21 cellular contexts compared by ENCODE assay signal in the genomic region with DNA sequence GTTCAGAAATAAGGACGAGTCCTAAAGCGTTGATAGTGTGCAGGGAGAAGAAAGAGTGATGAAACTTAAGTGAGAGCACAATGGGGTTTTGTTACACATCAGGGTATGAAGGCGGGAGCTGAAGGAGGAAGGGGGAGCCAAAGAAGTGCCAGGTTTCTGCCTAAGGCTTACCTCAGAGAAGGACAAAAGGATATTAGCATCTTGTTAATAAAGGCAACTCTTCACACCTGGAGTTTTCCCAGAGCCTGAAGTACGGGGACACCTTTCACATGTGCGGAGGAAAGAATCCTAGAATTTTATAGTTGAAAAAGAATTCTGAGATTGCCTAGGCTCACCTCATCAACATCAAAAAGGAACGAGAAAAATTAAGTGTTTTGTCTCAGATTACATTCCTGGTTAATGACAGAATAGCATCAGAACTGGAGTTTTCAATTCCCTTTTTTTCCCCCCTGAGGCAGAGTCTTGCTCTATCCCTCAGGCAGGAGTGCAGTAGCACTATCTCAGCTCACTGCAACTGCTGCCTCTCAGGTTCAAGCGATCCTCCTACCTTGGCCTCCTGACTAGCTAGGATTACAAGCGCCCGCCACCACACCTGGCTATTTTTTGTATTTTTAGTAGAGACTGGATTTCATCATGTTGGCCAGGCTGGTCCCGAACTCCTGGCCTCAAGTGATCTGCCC. TPM values are rescaled to one million over a fixed set of nuclear protein-coding genes. Genes with fewer than 3 reads are reported as not detected.
DNase-seq lines count a peak whose midpoint lies in the region; ATAC-seq, FAIRE-seq and TF ChIP-seq lines count a peak whose summit lies in the region.
"Had no signal": no experiment of that assay in that cellular context is flagged by ENCODE, and none has a peak within 500 bp of the region (broad histone marks: within the 10 kb centered on the region; RNA-seq: fewer than 3 reads in every experiment).

No MANE protein-coding gene starts in this region.

- H2AFZ ChIP-seq in H9 (ENCODE audit: low read length) = no peak overlapping the region
- H2AFZ ChIP-seq in keratinocyte (ENCODE audit: control insufficient read depth, low read length) = peak overlapping the region; percentile 2

- H3K14ac ChIP-seq in H9 (ENCODE audit: insufficient read depth, low read length) = no peak overlapping the region

- WGBS in H9 (ENCODE audit: extremely low coverage, insufficient read length, low lambda C conversion rate) = no CpG with 5 or more reads among the region's 10 CpGs

- H3K4me1 ChIP-seq in H9 (ENCODE audit: insufficient read depth, low read length) (peaks cover 9% of the 10 kb centered on the region), keratinocyte (ENCODE audit: control insufficient read depth, extremely low read depth, insufficient read depth, low read length) (peaks cover 29% of the 10 kb centered on the region), right atrium auricular region (peaks cover 0 to 23% of the 10 kb centered on the region in 2 donors)

- H4K20me1 ChIP-seq in H9 (ENCODE audit: control insufficient read depth, insufficient read depth, insufficient read length) (no peaks in the 10 kb centered on the region), keratinocyte (ENCODE audit: control insufficient read depth, extremely low read depth, insufficient read depth, low read length) (peaks cover 3% of the 10 kb centered on the region)

- H3K23ac ChIP-seq in H9 (ENCODE audit: insufficient read length, low read depth, low read length) = no peak overlapping the region

- H4K5ac ChIP-seq in H9 (ENCODE audit: insufficient read length, low read depth, low read length) = no peak overlapping the region

- H2BK12ac ChIP-seq in H9 (ENCODE audit: insufficient read length, low read depth, low read length) = no peak overlapping the region

- H3K36me3 Mint-ChIP-seq in H9 (ENCODE audit: insufficient read depth in 1 of 3, low read depth in 3 of 3) = peaks cover 0 to under 1% (median under 1%) of the 10 kb centered on the region in 3 experiments; a peak in 3 of 7 replicates
- peaks cover under 1% of the 10 kb centered on the region; the same call in 1 of the 2 replicates for H3K36me3 Mint-ChIP-seq in WTC11
- H3K36me3 Mint-ChIP-seq: CD14-positive monocyte; stimulated activated memory B cell treated with anti-CD40 and anti-IgM and Interleukin-4, amounts not matched to agents 10 μg/mL and 1 μg/mL and 100 μg/mL, for 72 hours had no signal

- no peaks in the 10 kb centered on the region for H3K23me2 ChIP-seq in H9 (ENCODE audit: insufficient read length, low read depth, low read length, poor library complexity, severe bottlenecking)

- H3K36me3 ChIP-seq in keratinocyte (ENCODE audit: control insufficient read depth in 2 of 2, extremely low read depth in 1 of 2, insufficient read depth in 2 of 2, low read length in 2 of 2) (no peaks in the 10 kb centered on the region), right atrium auricular region (no peaks in the 10 kb centered on the region), WERI-Rb-1 (no peaks in the 10 kb centered on the region; the same call in 1 of the 2 replicates)
- H3K36me3 ChIP-seq: esophagus muscularis mucosa, transverse colon had no signal

- no peak overlapping the region for H3K4ac ChIP-seq in H9 (ENCODE audit: low read depth, low read length)

- POLR2A ChIA-PET in WTC11 (lab: Charles Lee) = no interaction called here

- peak overlapping the region in 2 of 3 experiments; percentile 94 to 96; a peak in 3 of 7 replicates for H3K27ac Mint-ChIP-seq in H9
- no peak overlapping the region for H3K27ac Mint-ChIP-seq in WTC11
- H3K27ac Mint-ChIP-seq: activated naive CD8-positive, alpha-beta T cell treated with anti-CD3 and anti-CD28 coated beads, Interleukin-2, amount 50 U/mL, for 24 hours; CD14-positive monocyte; stimulated activated memory B cell treated with anti-CD40 and anti-IgM and Interleukin-4, amounts not matched to agents 10 μg/mL and 1 μg/mL and 100 μg/mL, for 72 hours; T-helper 2 cell treated with Interferon-gamma antibody and Interleukin-4, amounts not matched to agents 5 μg/mL and 100 μg/mL, for 36 hours had no signal

- H3T11ph ChIP-seq in H9 (ENCODE audit: low read length) = no peak overlapping the region

- H3K27me3 ChIP-seq in H9 (ENCODE audit: insufficient read depth, low read length) = no peaks in the 10 kb centered on the region
- no peaks in the 10 kb centered on the region for H3K27me3 ChIP-seq in keratinocyte (ENCODE audit: control insufficient read depth, extremely low read depth, insufficient read depth, low read length)
- H3K27me3 ChIP-seq in right atrium auricular region = no peaks in the 10 kb centered on the region
- H3K27me3 ChIP-seq in WERI-Rb-1 (ENCODE audit: insufficient read depth, low read depth, severe bottlenecking) = no peaks in the 10 kb centered on the region
- H3K27me3 ChIP-seq: dorsolateral prefrontal cortex, esophagus muscularis mucosa, transverse colon had no signal

- no peaks in the 10 kb centered on the region for H3K79me1 ChIP-seq in H9 (ENCODE audit: insufficient read depth, low read depth, low read length, poor library complexity, severe bottlenecking)

- no peak overlapping the region for H2AK5ac ChIP-seq in H9 (ENCODE audit: insufficient read length, low read length)

- FAIRE-seq in keratinocyte (lab: Jason Lieb, UNC) = no peak
- FAIRE-seq: islet of Langerhans had no signal

- H2BK15ac ChIP-seq in H9 (ENCODE audit: low read depth, low read length) = no peak overlapping the region

- H3K4me1 Mint-ChIP-seq in H9 = peaks cover 9 to 12% of the 10 kb centered on the region in 2 experiments
- H3K4me1 Mint-ChIP-seq in WTC11 = peaks cover 11% of the 10 kb centered on the region
- H3K4me1 Mint-ChIP-seq: stimulated activated memory B cell treated with anti-CD40 and anti-IgM and Interleukin-4, amounts not matched to agents 10 μg/mL and 1 μg/mL and 100 μg/mL, for 72 hours had no signal

- TF ChIP-seq CTCF in H9 (conservative IDR thresholded peaks at IDR 0.05) (no peak), WTC11 (IDR thresholded peaks at IDR 0.05) (no peak), keratinocyte (optimal IDR thresholded peaks at IDR 0.05 in 1 of 3, IDR thresholded peaks at IDR 0.05 in 1 of 3, conservative IDR thresholded peaks at IDR 0.05 in 1 of 3; ENCODE audit: extremely low read depth in 1 of 3, insufficient read depth in 2 of 3, low read length in 3 of 3) (no peak), right atrium auricular region (IDR thresholded peaks at IDR 0.05) (no peak), WERI-Rb-1 (IDR thresholded peaks at IDR 0.05; ENCODE audit: low read depth, low read length) (no peak)

- H4K8ac ChIP-seq in H9 (replicated peaks; ENCODE audit: insufficient read length, low read depth, low read length) = no peak overlapping the region

- H2BK120ac ChIP-seq in H9 (ENCODE audit: low read depth, low read length, poor library complexity, severe bottlenecking) = no peak overlapping the region

- no peaks in the 10 kb centered on the region for H3K9me3 ChIP-seq in H9 (ENCODE audit: control insufficient read depth, low read depth, low read length)
- H3K9me3 ChIP-seq in keratinocyte (ENCODE audit: control insufficient read depth, low read depth, low read length) = no peaks in the 10 kb centered on the region
- no peaks in the 10 kb centered on the region for H3K9me3 ChIP-seq in right atrium auricular region
- H3K9me3 ChIP-seq in WERI-Rb-1 (ENCODE audit: severe bottlenecking) = no peaks in the 10 kb centered on the region
- H3K9me3 ChIP-seq: esophagus muscularis mucosa, transverse colon had no signal

- H3K4me3 Mint-ChIP-seq in H9 = peak overlapping the region in 1 of 2 experiments; percentile 25; a peak in 1 of 5 replicates
- H3K4me3 Mint-ChIP-seq in WTC11 = peak overlapping the region; percentile 18; the same call in 1 of the 2 replicates
- H3K4me3 Mint-ChIP-seq: activated naive CD8-positive, alpha-beta T cell treated with anti-CD3 and anti-CD28 coated beads, Interleukin-2, amount 50 U/mL, for 24 hours; CD14-positive monocyte; stimulated activated memory B cell treated with anti-CD40 and anti-IgM and Interleukin-4, amounts not matched to agents 10 μg/mL and 1 μg/mL and 100 μg/mL, for 72 hours; T-helper 2 cell treated with Interferon-gamma antibody and Interleukin-4, amounts not matched to agents 5 μg/mL and 100 μg/mL, for 36 hours had no signal

- H3K18ac ChIP-seq in H9 (ENCODE audit: insufficient read length, low read depth, low read length) = no peak overlapping the region

- DNase-seq in CD1c-positive myeloid dendritic cell (ENCODE audit: extremely low spot score) (peak; percentile 24), H9 (peak; percentile 55), WTC11 (ENCODE audit: low spot score) (no peak), keratinocyte (ENCODE audit: low read depth, low spot score) (no peak), right atrium auricular region (ENCODE audit: low spot score) (no peak), anterior cingulate cortex (lab: John Stamatoyannopoulos, UW) (no peak), WERI-Rb-1 (no peak)
- DNase-seq: activated naive CD8-positive, alpha-beta T cell treated with anti-CD3 and anti-CD28 coated beads, Interleukin-2, amount 50 U/mL, for 24 hours; DMS79; dorsolateral prefrontal cortex; NCI-H2107; NCI-H526; SHP77 treated with DMSO at 0.1 percent for 48 hours; stimulated activated CD4-positive, alpha-beta T cell treated with anti-CD3 and anti-CD28 coated beads, Interleukin-15, amount 100 ng/mL, for 24 hours; transverse colon had no signal

- no peak overlapping the region for H2BK5ac ChIP-seq in H9 (ENCODE audit: insufficient read length, low read length)

- H3K27me3 Mint-ChIP-seq in H9 (ENCODE audit: low read depth) = no peaks in the 10 kb centered on the region
- no peaks in the 10 kb centered on the region for H3K27me3 Mint-ChIP-seq in WTC11 (ENCODE audit: low read depth)
- H3K27me3 Mint-ChIP-seq: activated naive CD8-positive, alpha-beta T cell treated with anti-CD3 and anti-CD28 coated beads, Interleukin-2, amount 50 U/mL, for 24 hours; stimulated activated memory B cell treated with anti-CD40 and anti-IgM and Interleukin-4, amounts not matched to agents 10 μg/mL and 1 μg/mL and 100 μg/mL, for 72 hours had no signal

- no peak overlapping the region for H3K9ac ChIP-seq in H9 (ENCODE audit: extremely low read depth, insufficient read length, low read length)
- no peak overlapping the region for H3K9ac ChIP-seq in keratinocyte (ENCODE audit: control insufficient read depth, extremely low read depth, insufficient read depth, low read length)

- ATAC-seq in WTC11 (peak; percentile 29), GM18868 (IDR thresholded peaks at IDR 0.05; ENCODE audit: unreplicated experiment) (no peak)
- ATAC-seq: activated naive CD8-positive, alpha-beta T cell treated with anti-CD3 and anti-CD28 coated beads, Interleukin-2, amount 50 U/mL, for 24 hours; stimulated activated memory B cell treated with anti-CD40 and anti-IgM and Interleukin-4, amounts not matched to agents 10 μg/mL and 1 μg/mL and 100 μg/mL, for 72 hours had no signal

- H3K56ac ChIP-seq in H9 (ENCODE audit: insufficient read length, low read depth, low read length) = no peak overlapping the region

- no peak overlapping the region for H3K4me3 ChIP-seq in keratinocyte (ENCODE audit: control insufficient read depth in 2 of 3, extremely low read depth in 1 of 3, insufficient read depth in 2 of 3, low read depth in 1 of 3, low read length in 3 of 3)
- H3K4me3 ChIP-seq in right atrium auricular region = no peak overlapping the region
- H3K4me3 ChIP-seq in WERI-Rb-1 (ENCODE audit: low read depth, low read length) = no peak overlapping the region
- H3K4me3 ChIP-seq: esophagus muscularis mucosa, transverse colon had no signal

- H3K9me1 ChIP-seq in keratinocyte (ENCODE audit: control insufficient read depth, extremely low read depth, insufficient read depth, low read length) = peaks cover 2% of the 10 kb centered on the region

- H3K9me3 Mint-ChIP-seq in H9 (no peaks in the 10 kb centered on the region), WTC11 (no peaks in the 10 kb centered on the region)
- H3K9me3 Mint-ChIP-seq: activated naive CD8-positive, alpha-beta T cell treated with anti-CD3 and anti-CD28 coated beads, Interleukin-2, amount 50 U/mL, for 24 hours; CD14-positive monocyte; T-helper 2 cell treated with Interferon-gamma antibody and Interleukin-4, amounts not matched to agents 5 μg/mL and 100 μg/mL, for 36 hours had no signal

- peak overlapping the region; percentile 7 for H2BK20ac ChIP-seq in H9 (ENCODE audit: low read depth, low read length, poor library complexity, severe bottlenecking)

- dilution Hi-C loops in keratinocyte (cut with MboI; ENCODE audit: extremely low pct_ligation_motif_present, low sequenced_read_pairs) = no loop called here

- CTCF ChIA-PET in WTC11 (lab: Charles Lee) = interaction anchor here (1.8 kb wide), 1 partner anchor 110 kb away, joined by 4 read pairs; a partner anchor contains a TSS

- H3K27ac ChIP-seq in H9 (ENCODE audit: insufficient read length, low read depth, low read length) (peak overlapping the region; percentile 77), keratinocyte (ENCODE audit: control insufficient read depth, insufficient read depth, low read length) (no peak overlapping the region), right atrium auricular region (no peak overlapping the region), WERI-Rb-1 (no peak overlapping the region)
- H3K27ac ChIP-seq: transverse colon had no signal

- H4K91ac ChIP-seq in H9 (ENCODE audit: insufficient read length, low read depth, low read length) = no peak overlapping the region

- H3K4me2 ChIP-seq in H9 (ENCODE audit: insufficient read depth, insufficient read length, low read length) (peak overlapping the region; percentile 72), keratinocyte (ENCODE audit: control insufficient read depth, extremely low read depth, insufficient read depth, low read depth, low read length) (no peak overlapping the region)

- peaks cover 9% of the 10 kb centered on the region; the same call in 1 of the 2 replicates for H3K79me2 ChIP-seq in H9 (ENCODE audit: insufficient read depth, low read length)
- H3K79me2 ChIP-seq in keratinocyte (ENCODE audit: control insufficient read depth, insufficient read depth, low read length) = peaks cover 25% of the 10 kb centered on the region

RNA-seq across cellular contexts. Expression of a gene that starts 2.2 kb away (rescaled TPM):
- total RNA-seq in H9 (2021) (57.3 and 58.5 TPM in 2 replicates), WTC11 (2021) (59.9 to 64.1 TPM (median 61.0 TPM) in 3 replicates), right atrium auricular region (10 to 100 TPM; 25.4 to 29.7 TPM)
- polyA plus RNA-seq in keratinocyte = 11.4 to 26.0 TPM (median 22.3 TPM) in 3 replicates
- polyA plus RNA-seq in keratinocyte (2011; ENCODE audit: low read depth) = 28.7 TPM
- 17.6 and 32.3 TPM in 2 replicates for polyA plus RNA-seq in keratinocyte (2011; cell fraction: cytosol; rRNA removed)
- 14.2 and 18.4 TPM in 2 replicates for polyA plus RNA-seq in keratinocyte (2011; cell fraction: nucleus; rRNA removed)
- polyA plus RNA-seq in keratinocyte (2012; ENCODE audit: low replicate concordance) = 18.7 and 25.5 TPM in 2 replicates
- polyA minus RNA-seq in keratinocyte = 7.6 to 21.5 TPM (median 12.2 TPM) in 3 replicates
- 14.2 TPM for polyA minus RNA-seq in keratinocyte (2011; cell fraction: cytosol; rRNA and poly(A)+ RNA removed)
- 10.9 and 13.7 TPM in 2 replicates for polyA minus RNA-seq in keratinocyte (2011; cell fraction: nucleus; rRNA and poly(A)+ RNA removed)

Comparison
In these comparisons a context has a peak if more than half of its experiments do, and no peak if none do; other contexts are left out.
1. DNase-seq: peak in CD1c-positive myeloid dendritic cell (single experiment) and H9 (single experiment); none in WTC11 (single experiment), keratinocyte (single experiment), right atrium auricular region (single experiment), anterior cingulate cortex (0 of 58) and WERI-Rb-1 (single experiment).